Comparison of ENCODE assay signal across 10 cellular contexts in genomic region chr7:47670738-47671137, GRCh38.
DNase-seq lines count a peak whose midpoint lies in the region; ATAC-seq lines count a peak whose summit lies in the region.
"Had no signal": no experiment of that assay in that cellular context is flagged by ENCODE, and none has a peak within 500 bp of the region (broad histone marks: within the 10 kb centered on the region; RNA-seq: fewer than 3 reads in every experiment).

No MANE protein-coding gene starts in this region.

- peak; percentile 15 for DNase-seq in SIG-M5 treated with dmso at 0.1 percent for 504 hours (lab: John Stamatoyannopoulos, UW; ENCODE audit: unreplicated experiment)
- DNase-seq in SIG-M5 (lab: John Stamatoyannopoulos, UW) = no peak
- DNase-seq in KBM-7 = peak; percentile 15
- DNase-seq in stimulated activated naive B cell treated with anti-CD40 and anti-IgM and Interleukin-4, amounts not matched to agents 10 μg/mL and 1 μg/mL and 100 μg/mL, for 72 hours = peak; percentile 75
- DNase-seq in natural killer cell treated with Interleukin-12 subunit alpha and Interleukin-12 subunit beta and Interleukin-15 and Interleukin-18, amount 100 ng/mL, for 72 hours (ENCODE audit: low spot score) = no peak
- no peak for DNase-seq in Ammon's horn (ENCODE audit: low spot score)
- no peak for DNase-seq in RKO (ENCODE audit: low spot score)
- DNase-seq: activated T-cell treated with anti-CD3 and anti-CD28 coated beads, Interleukin-2, amount 50 U/mL, for 4 hours; OCI-M1 had no signal

- peak; percentile 89 for ATAC-seq in HG02642 (IDR thresholded peaks at IDR 0.05; ENCODE audit: poor library complexity, unreplicated experiment)
- ATAC-seq in stimulated activated naive B cell treated with anti-CD40 and anti-IgM and Interleukin-4, amounts not matched to agents 10 μg/mL and 1 μg/mL and 100 μg/mL, for 72 hours (replicated peaks) = peak; percentile 72 to 77
- ATAC-seq in natural killer cell treated with Interleukin-12 subunit alpha and Interleukin-12 subunit beta and Interleukin-15 and Interleukin-18, amount 100 ng/mL, for 72 hours = no peak
- ATAC-seq: activated T-cell treated with anti-CD3 and anti-CD28 coated beads, Interleukin-2, amount 50 U/mL, for 4 hours had no signal

- in situ Hi-C loops in KBM-7 (cut with MboI; ENCODE audit: low pct_unique_long_range_greater_than_20kb, low sequenced_read_pairs) = no loop called here

- H3K27ac Mint-ChIP-seq in stimulated activated naive B cell treated with anti-CD40 and anti-IgM and Interleukin-4, amounts not matched to agents 10 μg/mL and 1 μg/mL and 100 μg/mL, for 72 hours = peak overlapping the region; percentile 98
- H3K27ac Mint-ChIP-seq in natural killer cell treated with Interleukin-12 subunit alpha and Interleukin-12 subunit beta and Interleukin-15 and Interleukin-18, amount 100 ng/mL, for 72 hours = no peak overlapping the region

- H3K36me3 Mint-ChIP-seq in stimulated activated naive B cell treated with anti-CD40 and anti-IgM and Interleukin-4, amounts not matched to agents 10 μg/mL and 1 μg/mL and 100 μg/mL, for 72 hours = no peaks in the 10 kb centered on the region
- no peaks in the 10 kb centered on the region for H3K36me3 Mint-ChIP-seq in natural killer cell treated with Interleukin-12 subunit alpha and Interleukin-12 subunit beta and Interleukin-15 and Interleukin-18, amount 100 ng/mL, for 72 hours

- no peaks in the 10 kb centered on the region for H3K27me3 Mint-ChIP-seq in stimulated activated naive B cell treated with anti-CD40 and anti-IgM and Interleukin-4, amounts not matched to agents 10 μg/mL and 1 μg/mL and 100 μg/mL, for 72 hours
- H3K27me3 Mint-ChIP-seq in natural killer cell treated with Interleukin-12 subunit alpha and Interleukin-12 subunit beta and Interleukin-15 and Interleukin-18, amount 100 ng/mL, for 72 hours = no peaks in the 10 kb centered on the region

- H3K4me3 Mint-ChIP-seq in stimulated activated naive B cell treated with anti-CD40 and anti-IgM and Interleukin-4, amounts not matched to agents 10 μg/mL and 1 μg/mL and 100 μg/mL, for 72 hours = peak overlapping the region; percentile 17 to 31
- H3K4me3 Mint-ChIP-seq in natural killer cell treated with Interleukin-12 subunit alpha and Interleukin-12 subunit beta and Interleukin-15 and Interleukin-18, amount 100 ng/mL, for 72 hours = no peak overlapping the region
- H3K4me3 Mint-ChIP-seq: activated T-cell treated with anti-CD3 and anti-CD28 coated beads, Interleukin-2, amount 50 U/mL, for 4 hours had no signal

- H3K4me1 Mint-ChIP-seq in stimulated activated naive B cell treated with anti-CD40 and anti-IgM and Interleukin-4, amounts not matched to agents 10 μg/mL and 1 μg/mL and 100 μg/mL, for 72 hours = peaks cover 36 to 47% of the 10 kb centered on the region in 2 donors
- peaks cover 0 to 2% of the 10 kb centered on the region in 2 donors for H3K4me1 Mint-ChIP-seq in natural killer cell treated with Interleukin-12 subunit alpha and Interleukin-12 subunit beta and Interleukin-15 and Interleukin-18, amount 100 ng/mL, for 72 hours (ENCODE audit: low read depth in 2 of 2)

- no peaks in the 10 kb centered on the region for H3K9me3 Mint-ChIP-seq in stimulated activated naive B cell treated with anti-CD40 and anti-IgM and Interleukin-4, amounts not matched to agents 10 μg/mL and 1 μg/mL and 100 μg/mL, for 72 hours
- no peaks in the 10 kb centered on the region for H3K9me3 Mint-ChIP-seq in natural killer cell treated with Interleukin-12 subunit alpha and Interleukin-12 subunit beta and Interleukin-15 and Interleukin-18, amount 100 ng/mL, for 72 hours
- H3K9me3 Mint-ChIP-seq: activated T-cell treated with anti-CD3 and anti-CD28 coated beads, Interleukin-2, amount 50 U/mL, for 4 hours had no signal

Comparison
In these comparisons a context has a peak if more than half of its experiments do, and no peak if none do; other contexts are left out.
1. DNase-seq: peak in SIG-M5 treated with dmso at 0.1 percent for 504 hours (single experiment), KBM-7 (single experiment) and stimulated activated naive B cell treated with anti-CD40 and anti-IgM and Interleukin-4, amounts not matched to agents 10 μg/mL and 1 μg/mL and 100 μg/mL, for 72 hours (single experiment); none in SIG-M5 (single experiment), natural killer cell treated with Interleukin-12 subunit alpha and Interleukin-12 subunit beta and Interleukin-15 and Interleukin-18, amount 100 ng/mL, for 72 hours (single experiment), Ammon's horn (single experiment) and RKO (single experiment).
2. ATAC-seq: peak in HG02642 (single experiment) and stimulated activated naive B cell treated with anti-CD40 and anti-IgM and Interleukin-4, amounts not matched to agents 10 μg/mL and 1 μg/mL and 100 μg/mL, for 72 hours (2 of 2); none in natural killer cell treated with Interleukin-12 subunit alpha and Interleukin-12 subunit beta and Interleukin-15 and Interleukin-18, amount 100 ng/mL, for 72 hours (0 of 2).